In the genomic region with DNA sequence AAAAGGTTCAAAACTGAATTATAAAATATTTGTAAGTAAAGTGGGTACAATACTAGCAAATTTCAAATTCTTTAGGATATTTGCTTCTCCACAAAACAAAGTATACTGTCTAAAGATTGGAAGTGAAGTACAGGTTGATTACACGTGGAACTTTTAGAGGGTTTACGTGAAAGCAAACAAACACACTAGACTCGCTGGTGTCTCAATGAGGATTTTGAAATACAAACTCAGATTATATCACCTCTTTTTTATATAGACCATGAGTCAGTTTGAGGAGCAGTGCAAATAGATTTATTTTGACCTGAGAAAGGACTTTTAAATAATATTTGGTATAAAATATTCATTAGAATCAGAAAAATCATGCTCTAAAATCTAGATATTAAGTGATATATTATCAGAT, we compare ENCODE assay signal across 35 cellular contexts.
DNase-seq lines count a peak whose midpoint lies in the region; ATAC-seq, FAIRE-seq and TF ChIP-seq lines count a peak whose summit lies in the region.
"Had no signal": no experiment of that assay in that cellular context is flagged by ENCODE, and none has a peak within 500 bp of the region (broad histone marks: within the 10 kb centered on the region; RNA-seq: fewer than 3 reads in every experiment).

No MANE protein-coding gene starts in this region.

- 41% methylated on average over 3 of the region's 3 CpGs for WGBS in liver
- WGBS in HepG2 (ENCODE audit: low lambda C conversion rate): 3% methylated on average over 3 of the region's 3 CpGs
- 28% methylated on average over 3 of the region's 3 CpGs for WGBS in right lobe of liver (ENCODE audit: insufficient coverage, low coverage, low lambda C conversion rate, missing lambda C conversion rate)

- H3K4me2 ChIP-seq in HepG2 (ENCODE audit: low read depth, low read length): no peak overlapping the region
- H3K4me2 ChIP-seq: A549; BLaER1; BLaER1 treated with 17β-estradiol and CSF1 and Interleukin-3, amounts not matched to agents 10 nM and 100 nM had no signal

- no peaks in the 10 kb centered on the region for H3K27me3 Mint-ChIP-seq in stimulated activated naive B cell treated with anti-CD40 and anti-IgM and Interleukin-4, amounts not matched to agents 10 μg/mL and 1 μg/mL and 100 μg/mL, for 72 hours
- H3K27me3 Mint-ChIP-seq: B cell; CD4-positive, alpha-beta memory T cell; CD4-positive, alpha-beta T cell; CD4-positive, CD25-positive, alpha-beta regulatory T cell; CD8-positive, alpha-beta memory T cell had no signal

- in situ Hi-C loops in HepG2 (cut with HindIII; ENCODE audit: extremely low pct_ligation_motif_present, low pct_unique_long_range_greater_than_20kb): no loop called here

- H4K20me1 ChIP-seq in HepG2 (ENCODE audit: insufficient read depth, low read length): no peaks in the 10 kb centered on the region
- H4K20me1 ChIP-seq: BLaER1; BLaER1 treated with 17β-estradiol and CSF1 and Interleukin-3, amounts not matched to agents 10 nM and 100 nM had no signal

- FAIRE-seq in HepG2 (lab: Jason Lieb, UNC): no peak
- FAIRE-seq: A204.1, A549, D721Med had no signal

- intact Hi-C loops in HepG2 (cut with micrococcal nuclease; ENCODE audit: unreplicated experiment): no loop called here
- intact Hi-C loops in right lobe of liver (cut with DNase I): no loop called here

- H3K36me3 ChIP-seq in liver (ENCODE audit: control insufficient read depth in 4 of 4, insufficient read depth in 3 of 4, low read depth in 1 of 4, low read length in 3 of 4) (no peaks in the 10 kb centered on the region), HepG2 (replicated peaks in 1 of 2; ENCODE audit: control insufficient read depth in 1 of 2, insufficient read depth in 2 of 2, low read length in 2 of 2) (no peaks in the 10 kb centered on the region), right lobe of liver (no peaks in the 10 kb centered on the region)
- H3K36me3 ChIP-seq: BE2C; BLaER1; BLaER1 treated with 17β-estradiol and CSF1 and Interleukin-3, amounts not matched to agents 10 nM and 100 nM had no signal

- CTCF ChIA-PET in HepG2 (lab: Yijun Ruan, JAX; ENCODE audit: low intra/inter-chr PET ratio, low total read pairs): no interaction called here

- H3K4me1 Mint-ChIP-seq in stimulated activated naive B cell treated with anti-CD40 and anti-IgM and Interleukin-4, amounts not matched to agents 10 μg/mL and 1 μg/mL and 100 μg/mL, for 72 hours: peaks cover 1 to 7% of the 10 kb centered on the region in 2 donors
- H3K4me1 Mint-ChIP-seq: CD4-positive, alpha-beta memory T cell; CD4-positive, CD25-positive, alpha-beta regulatory T cell; CD8-positive, alpha-beta memory T cell had no signal

- no peaks in the 10 kb centered on the region for H3K9me3 Mint-ChIP-seq in stimulated activated naive B cell treated with anti-CD40 and anti-IgM and Interleukin-4, amounts not matched to agents 10 μg/mL and 1 μg/mL and 100 μg/mL, for 72 hours
- H3K9me3 Mint-ChIP-seq: CD4-positive, alpha-beta T cell; CD8-positive, alpha-beta T cell had no signal

- DNase-seq in HepG2 (ENCODE audit: low spot score): no peak
- DNase-seq in left lobe of liver (ENCODE audit: low spot score): no peak
- no peak for DNase-seq in right lobe of liver
- no peak for DNase-seq in stimulated activated naive B cell treated with anti-CD40 and anti-IgM and Interleukin-4, amounts not matched to agents 10 μg/mL and 1 μg/mL and 100 μg/mL, for 72 hours
- DNase-seq: 8988T; ACHN; AML-193; BE2C; C1 segment of cervical spinal cord; Caco-2; Calu3; CD4-positive, alpha-beta memory T cell; CD4-positive, alpha-beta T cell; CD4-positive, CD25-positive, alpha-beta regulatory T cell; CD8-positive, alpha-beta memory T cell; CD8-positive, alpha-beta T cell; COR-L47; DMS 273 treated with DMSO at 0.1 percent for 48 hours; DMS153; DMS53; DMS79; DMS79 treated with DMSO at 0.1 percent for 48 hours; DND-41; EL had no signal

- peak; percentile 7 to 20 for TF ChIP-seq RAD21 in liver (IDR thresholded peaks at IDR 0.05)
- TF ChIP-seq RAD21 in HepG2 (CRISPR knock-in tag; IDR thresholded peaks at IDR 0.05): no peak

- H3K27ac ChIP-seq in liver (ENCODE audit: low read depth in 1 of 2, low read length in 2 of 2) (peak overlapping the region in 1 of 2 donors; percentile 14), HepG2 (ENCODE audit: extremely low read length, insufficient read depth, low read length) (no peak overlapping the region), right lobe of liver (peak overlapping the region in 2 of 3 donors; percentile 22 to 62)
- H3K27ac ChIP-seq: 22Rv1; A549; BLaER1; BLaER1 treated with 17β-estradiol and CSF1 and Interleukin-3, amounts not matched to agents 10 nM and 100 nM; C4-2B had no signal

- H3K9me3 ChIP-seq in liver (ENCODE audit: control insufficient read depth in 4 of 4, low read length in 3 of 4) (no peaks in the 10 kb centered on the region), HepG2 (ENCODE audit: low read length) (no peaks in the 10 kb centered on the region), right lobe of liver (no peaks in the 10 kb centered on the region)
- H3K9me3 ChIP-seq: A549; BE2C; BLaER1; BLaER1 treated with 17β-estradiol and CSF1 and Interleukin-3, amounts not matched to agents 10 nM and 100 nM; Caco-2 had no signal

- TF ChIP-seq POLR2A in HepG2 (IDR thresholded peaks at IDR 0.05; ENCODE audit: insufficient read depth in 1 of 2, low read depth in 2 of 2, low read length in 2 of 2) (no peak), right lobe of liver (IDR thresholded peaks at IDR 0.05) (no peak)

- no peak for TF ChIP-seq EP300 in HepG2 (IDR thresholded peaks at IDR 0.05; ENCODE audit: low read depth in 2 of 2, low read length in 2 of 2)
- no peak for TF ChIP-seq EP300 in HepG2 (CRISPR knock-in tag; IDR thresholded peaks at IDR 0.05; ENCODE audit: borderline replicate concordance)

- ATAC-seq in HepG2 (no peak), left lobe of liver (peak; percentile 73), right lobe of liver (peak; percentile 89 to 99 (median 96)), HG02885 (IDR thresholded peaks at IDR 0.05; ENCODE audit: poor library complexity, unreplicated experiment) (no peak)
- no peak for ATAC-seq in stimulated activated naive B cell treated with anti-CD40 and anti-IgM and Interleukin-4, amounts not matched to agents 10 μg/mL and 1 μg/mL and 100 μg/mL, for 72 hours (replicated peaks)
- ATAC-seq: A549; CD8-positive, alpha-beta T cell had no signal

- H3K27me3 ChIP-seq in liver (ENCODE audit: control insufficient read depth in 4 of 4, insufficient read depth in 4 of 4, low read length in 3 of 4): no peaks in the 10 kb centered on the region
- H3K27me3 ChIP-seq in HepG2 (ENCODE audit: control insufficient read depth in 1 of 2, insufficient read depth in 2 of 2, low read length in 2 of 2): no peaks in the 10 kb centered on the region
- no peaks in the 10 kb centered on the region for H3K27me3 ChIP-seq in right lobe of liver
- H3K27me3 ChIP-seq: BE2C; BLaER1; BLaER1 treated with 17β-estradiol and CSF1 and Interleukin-3, amounts not matched to agents 10 nM and 100 nM had no signal

- POLR2A ChIA-PET in HepG2 (lab: Yijun Ruan, JAX): no interaction called here

- BruUV-seq in HepG2 (replicated peaks; lab: Mats Ljungman, UMichigan): no TSS peak

- H3K4me3 ChIP-seq in liver (ENCODE audit: low read depth in 1 of 3, low read length in 3 of 3) (no peak overlapping the region), HepG2 (replicated peaks in 1 of 3; ENCODE audit: insufficient read depth in 1 of 3, low read depth in 2 of 3, low read length in 3 of 3) (no peak overlapping the region), right lobe of liver (no peak overlapping the region)
- H3K4me3 ChIP-seq: A549; BLaER1; BLaER1 treated with 17β-estradiol and CSF1 and Interleukin-3, amounts not matched to agents 10 nM and 100 nM had no signal

- peaks cover 0 to 1% (median 0%) of the 10 kb centered on the region in 4 donors for H3K4me1 ChIP-seq in liver (ENCODE audit: control insufficient read depth in 4 of 4, insufficient read depth in 4 of 4, low read length in 3 of 4)
- no peaks in the 10 kb centered on the region for H3K4me1 ChIP-seq in HepG2 (ENCODE audit: insufficient read depth, low read length)
- peaks cover 0 to 10% (median 0%) of the 10 kb centered on the region in 4 donors for H3K4me1 ChIP-seq in right lobe of liver
- H3K4me1 ChIP-seq: A549, Caco-2 had no signal

- no peak overlapping the region for H3K9ac ChIP-seq in liver (ENCODE audit: low read depth in 1 of 2, low read length in 2 of 2)
- H3K9ac ChIP-seq in HepG2 (ENCODE audit: insufficient read depth, low read depth, low read length): no peak overlapping the region
- H3K9ac ChIP-seq: BLaER1; BLaER1 treated with 17β-estradiol and CSF1 and Interleukin-3, amounts not matched to agents 10 nM and 100 nM had no signal

- no peak overlapping the region for H3K27ac Mint-ChIP-seq in stimulated activated naive B cell treated with anti-CD40 and anti-IgM and Interleukin-4, amounts not matched to agents 10 μg/mL and 1 μg/mL and 100 μg/mL, for 72 hours
- H3K27ac Mint-ChIP-seq: B cell; CD14-positive monocyte; CD4-positive, alpha-beta memory T cell; CD4-positive, alpha-beta T cell; CD4-positive, CD25-positive, alpha-beta regulatory T cell; CD8-positive, alpha-beta memory T cell; CD8-positive, alpha-beta T cell had no signal

- TF ChIP-seq CTCF in liver (IDR thresholded peaks at IDR 0.05; ENCODE audit: low read depth, low read length, missing input control) (no peak), HepG2 (CRISPR knock-in tag; IDR thresholded peaks at IDR 0.05) (no peak), right lobe of liver (IDR thresholded peaks at IDR 0.05) (no peak)

- no peaks in the 10 kb centered on the region for H3K79me2 ChIP-seq in HepG2 (ENCODE audit: insufficient read depth, low read length)

- no peak overlapping the region for H3K4me3 Mint-ChIP-seq in stimulated activated naive B cell treated with anti-CD40 and anti-IgM and Interleukin-4, amounts not matched to agents 10 μg/mL and 1 μg/mL and 100 μg/mL, for 72 hours
- H3K4me3 Mint-ChIP-seq: B cell; CD14-positive monocyte; CD4-positive, alpha-beta memory T cell; CD4-positive, alpha-beta T cell; CD8-positive, alpha-beta memory T cell; CD8-positive, alpha-beta T cell had no signal

- H3K36me3 Mint-ChIP-seq in stimulated activated naive B cell treated with anti-CD40 and anti-IgM and Interleukin-4, amounts not matched to agents 10 μg/mL and 1 μg/mL and 100 μg/mL, for 72 hours: no peaks in the 10 kb centered on the region
- H3K36me3 Mint-ChIP-seq: CD14-positive monocyte; CD4-positive, alpha-beta memory T cell; CD4-positive, CD25-positive, alpha-beta regulatory T cell; CD8-positive, alpha-beta memory T cell; CD8-positive, alpha-beta T cell had no signal

- H2AFZ ChIP-seq in HepG2 (ENCODE audit: low read length): no peak overlapping the region

TF ChIP-seq in liver, 16 proteins besides CTCF, POLR2A, EP300 and RAD21 (continues in another document):
- TF ChIP-seq GABPA (IDR thresholded peaks at IDR 0.05 in 1 of 2, conservative IDR thresholded peaks at IDR 0.05 in 1 of 2): no peak

TF ChIP-seq in HepG2, 621 proteins besides CTCF, POLR2A, EP300 and RAD21 (continues in another document):
- TF ChIP-seq ZNF17 (CRISPR knock-in tag; IDR thresholded peaks at IDR 0.05) (no peak), MEIS2 (CRISPR knock-in tag; IDR thresholded peaks at IDR 0.05) (no peak), ZMYM3 (CRISPR knock-in tag; IDR thresholded peaks at IDR 0.05) (no peak), KLF12 (CRISPR knock-in tag; IDR thresholded peaks at IDR 0.05; ENCODE audit: borderline replicate concordance) (no peak), ZNF296 (CRISPR knock-in tag; conservative IDR thresholded peaks at IDR 0.05) (no peak)

Comparison
In these comparisons a context has a peak if more than half of its experiments do, and no peak if none do; other contexts are left out.
1. ATAC-seq: peak in left lobe of liver (single experiment) and right lobe of liver (4 of 4); none in HepG2 (single experiment), HG02885 (single experiment) and stimulated activated naive B cell treated with anti-CD40 and anti-IgM and Interleukin-4, amounts not matched to agents 10 μg/mL and 1 μg/mL and 100 μg/mL, for 72 hours (0 of 2).